Comparison of ENCODE assay signal across 1 cellular context in genomic region chr17:76506408-76507328, GRCh38.
A peak's percentile ranks its signal among the peaks of the same experiment; 100 is the strongest.
TF ChIP-seq lines count a peak whose summit lies in the region.

No MANE protein-coding gene starts in this region.

TF ChIP-seq in HEK293, 187 proteins besides CTCF, POLR2A, EP300 and RAD21 (continued from another document and continues in another):
- TF ChIP-seq ZNF292 (tag by site-specific recombination; IDR thresholded peaks at IDR 0.05; ENCODE audit: borderline replicate concordance, low read depth) (no peak), ZNF10 (tag by site-specific recombination; IDR thresholded peaks at IDR 0.05) (peak; percentile 53; the same call in 1 of the 2 replicates), ZNF660 (tag by site-specific recombination; IDR thresholded peaks at IDR 0.05) (no peak), ZNF449 (tag by site-specific recombination; IDR thresholded peaks at IDR 0.05) (no peak), PRDM1 (tag by site-specific recombination; IDR thresholded peaks at IDR 0.05) (peak; percentile 74), ZNF830 (tag by site-specific recombination; IDR thresholded peaks at IDR 0.05; ENCODE audit: low read depth) (no peak), PRDM6 (tag by site-specific recombination; IDR thresholded peaks at IDR 0.05) (no peak), PRDM10 (tag by site-specific recombination; IDR thresholded peaks at IDR 0.05) (no peak), MEIS1 (CRISPR knock-in tag; IDR thresholded peaks at IDR 0.05; ENCODE audit: borderline replicate concordance) (no peak), ZNF350 (tag by site-specific recombination; IDR thresholded peaks at IDR 0.05) (no peak), ZBTB11 (tag by site-specific recombination; conservative IDR thresholded peaks at IDR 0.05; ENCODE audit: low read depth) (no peak), IKZF3 (tag by site-specific recombination; IDR thresholded peaks at IDR 0.05) (no peak), ZFP37 (tag by site-specific recombination; IDR thresholded peaks at IDR 0.05) (no peak), HOXA7 (CRISPR knock-in tag; IDR thresholded peaks at IDR 0.05; ENCODE audit: borderline replicate concordance) (no peak), KLF10 (tag by site-specific recombination; IDR thresholded peaks at IDR 0.05) (no peak), HOXD13 (CRISPR knock-in tag; IDR thresholded peaks at IDR 0.05; ENCODE audit: borderline replicate concordance) (0 out of 2 replicates have a peak, but pooled peaks have one; percentile 30), ZNF473 (tag by site-specific recombination; IDR thresholded peaks at IDR 0.05) (no peak), GLI4 (tag by site-specific recombination; IDR thresholded peaks at IDR 0.05) (no peak), ZNF48 (tag by site-specific recombination; IDR thresholded peaks at IDR 0.05) (no peak), ZNF26 (tag by site-specific recombination; IDR thresholded peaks at IDR 0.05) (no peak), ZNF510 (tag by site-specific recombination; IDR thresholded peaks at IDR 0.05; ENCODE audit: insufficient replicate concordance) (no peak), ZNF747 (tag by site-specific recombination; IDR thresholded peaks at IDR 0.05) (no peak), PBX3 (CRISPR knock-in tag; IDR thresholded peaks at IDR 0.05) (no peak), ZNF391 (tag by site-specific recombination; IDR thresholded peaks at IDR 0.05; ENCODE audit: borderline replicate concordance, low read depth) (no peak), ZNF155 (tag by site-specific recombination; IDR thresholded peaks at IDR 0.05) (no peak), ZNF214 (tag by site-specific recombination; IDR thresholded peaks at IDR 0.05; ENCODE audit: borderline replicate concordance) (no peak), ZNF169 (tag by site-specific recombination; IDR thresholded peaks at IDR 0.05) (no peak), ZNF664 (tag by site-specific recombination; IDR thresholded peaks at IDR 0.05) (no peak), ZNF19 (tag by site-specific recombination; IDR thresholded peaks at IDR 0.05; ENCODE audit: low read depth) (no peak), ZBTB10 (tag by site-specific recombination; IDR thresholded peaks at IDR 0.05) (0 out of 2 replicates have a peak, but pooled peaks have one; percentile 53), HIC1 (tag by site-specific recombination; IDR thresholded peaks at IDR 0.05) (no peak), ZSCAN23 (tag by site-specific recombination; IDR thresholded peaks at IDR 0.05) (no peak), ZNF23 (tag by site-specific recombination; IDR thresholded peaks at IDR 0.05; ENCODE audit: borderline replicate concordance) (no peak), ZNF239 (tag by site-specific recombination; IDR thresholded peaks at IDR 0.05) (no peak), ZNF791 (tag by site-specific recombination; IDR thresholded peaks at IDR 0.05) (no peak), ZNF513 (tag by site-specific recombination; IDR thresholded peaks at IDR 0.05) (no peak), ZNF433 (tag by site-specific recombination; IDR thresholded peaks at IDR 0.05; ENCODE audit: low read depth) (no peak), ZNF571 (tag by site-specific recombination; IDR thresholded peaks at IDR 0.05) (no peak), ZSCAN30 (tag by site-specific recombination; IDR thresholded peaks at IDR 0.05) (peak; percentile 43; the same call in 1 of the 2 replicates), KLF8 (tag by site-specific recombination; IDR thresholded peaks at IDR 0.05) (no peak), ZNF174 (tag by site-specific recombination; IDR thresholded peaks at IDR 0.05) (no peak), ZNF514 (tag by site-specific recombination; IDR thresholded peaks at IDR 0.05) (no peak), TRIM28 (IDR thresholded peaks at IDR 0.05; ENCODE audit: borderline replicate concordance, low read length) (no peak), GLIS1 (tag by site-specific recombination; IDR thresholded peaks at IDR 0.05) (peak; percentile 46; the same call in 1 of the 2 replicates), ZNF223 (tag by site-specific recombination; IDR thresholded peaks at IDR 0.05) (no peak)
